In the genomic region with DNA sequence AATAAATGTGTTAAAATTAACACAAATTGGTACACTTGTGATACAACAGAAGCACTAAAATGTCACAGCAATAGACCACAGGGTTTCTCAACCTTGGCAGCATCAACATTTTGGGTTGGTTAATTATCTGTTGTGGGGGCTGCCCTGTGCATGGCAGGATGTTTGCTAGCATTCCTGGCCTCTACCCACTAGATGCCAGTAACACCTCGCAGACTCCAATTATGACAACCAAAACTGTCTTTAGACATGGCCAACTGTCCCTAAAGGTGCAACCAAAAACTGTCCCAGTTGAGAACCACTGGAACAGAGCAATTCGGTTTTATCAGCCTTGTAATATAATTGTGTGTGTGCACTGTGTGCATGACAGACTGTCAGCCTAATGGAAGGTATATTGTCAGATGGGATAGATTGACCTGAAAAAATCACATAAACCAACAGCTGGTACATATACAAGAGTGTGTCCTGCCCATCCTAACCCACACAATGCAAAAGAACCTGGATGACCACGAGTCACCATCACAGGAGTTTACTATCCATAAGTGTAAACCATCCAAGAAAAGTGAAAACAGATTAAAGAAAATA, we compare ENCODE assay signal across 27 cellular contexts. TPM values are rescaled to one million over a fixed set of nuclear protein-coding genes. Genes with fewer than 3 reads are reported as not detected.
A peak's percentile ranks its signal among the peaks of the same experiment; 100 is the strongest.
DNase-seq lines count a peak whose midpoint lies in the region; ATAC-seq, FAIRE-seq and TF ChIP-seq lines count a peak whose summit lies in the region.
"Had no signal": no experiment of that assay in that cellular context is flagged by ENCODE, and none has a peak within 500 bp of the region (broad histone marks: within the 10 kb centered on the region; RNA-seq: fewer than 3 reads in every experiment).

No MANE protein-coding gene starts in this region.

- CTCF ChIA-PET in HepG2 (lab: Yijun Ruan, JAX; ENCODE audit: low intra/inter-chr PET ratio, low total read pairs), result no interaction called here

- DNase-seq in HepG2 (ENCODE audit: low spot score), result no peak
- DNase-seq in right lobe of liver, result no peak
- DNase-seq in esophagus muscularis mucosa (ENCODE audit: extremely low spot score), result peak; percentile 19
- no peak for DNase-seq in GM12892 (ENCODE audit: insufficient read length)
- no peak for DNase-seq in lower lobe of right lung
- no peak for DNase-seq in RKO (ENCODE audit: low spot score)
- DNase-seq: ACHN; activated CD4-positive, alpha-beta T cell treated with anti-CD3 and anti-CD28 coated beads for 4 hours; activated naive CD4-positive, alpha-beta T cell treated with Interleukin-2 at 50 U/mL for 16 hours; activated T-cell treated with anti-CD3 and anti-CD28 coated beads, Interleukin-2, amount 50 U/mL, for 4 hours; colonic mucosa; head of caudate nucleus; naive thymus-derived CD8-positive, alpha-beta T cell; NCI-H1436; NCI-H524 treated with DMSO at 0.1 percent for 48 hours; pancreas; SIG-M5; stimulated activated CD4-positive, alpha-beta T cell treated with anti-CD3 and anti-CD28 coated beads, Interleukin-15, amount 100 ng/mL, for 24 hours; T-helper 1 cell; upper lobe of left lung had no signal

- TF ChIP-seq RAD21 in HepG2 (CRISPR knock-in tag; IDR thresholded peaks at IDR 0.05), result no peak

- TF ChIP-seq POLR2A in HepG2 (IDR thresholded peaks at IDR 0.05; ENCODE audit: insufficient read depth in 1 of 2, low read depth in 2 of 2, low read length in 2 of 2), result no peak
- no peak for TF ChIP-seq POLR2A in right lobe of liver (IDR thresholded peaks at IDR 0.05)
- no peak for TF ChIP-seq POLR2A in esophagus muscularis mucosa (IDR thresholded peaks at IDR 0.05; ENCODE audit: low read depth)
- TF ChIP-seq POLR2A in GM12892 (IDR thresholded peaks at IDR 0.05; ENCODE audit: low read depth, low read length), result no peak

- no peak overlapping the region for H3K27ac ChIP-seq in HepG2 (ENCODE audit: extremely low read length, insufficient read depth, low read length)
- H3K27ac ChIP-seq in right lobe of liver, result no peak overlapping the region
- no peak overlapping the region for H3K27ac ChIP-seq in OCI-LY1 (ENCODE audit: low read depth, low read length, poor library complexity, severe bottlenecking)
- no peak overlapping the region for H3K27ac ChIP-seq in esophagus muscularis mucosa (replicated peaks in 1 of 4)
- H3K27ac ChIP-seq in lower lobe of right lung, result no peak overlapping the region
- H3K27ac ChIP-seq: BLaER1, colonic mucosa, pancreas, upper lobe of left lung had no signal

- POLR2A ChIA-PET in HepG2 (lab: Yijun Ruan, JAX), result no interaction called here

- H2AFZ ChIP-seq in HepG2 (ENCODE audit: low read length) (no peak overlapping the region), OCI-LY1 (ENCODE audit: low read length) (no peak overlapping the region)

- in situ Hi-C loops in HepG2 (cut with HindIII; ENCODE audit: extremely low pct_ligation_motif_present, low pct_unique_long_range_greater_than_20kb), result no loop called here

- TF ChIP-seq CTCF in HepG2 (CRISPR knock-in tag; IDR thresholded peaks at IDR 0.05), result peak; percentile 53
- TF ChIP-seq CTCF in right lobe of liver (IDR thresholded peaks at IDR 0.05), result no peak
- peak; percentile 14; the same call in 1 of the 2 replicates for TF ChIP-seq CTCF in OCI-LY1 (IDR thresholded peaks at IDR 0.05; ENCODE audit: low read length)
- TF ChIP-seq CTCF in esophagus muscularis mucosa (IDR thresholded peaks at IDR 0.05), result no peak
- TF ChIP-seq CTCF in lower lobe of right lung (IDR thresholded peaks at IDR 0.05), result no peak

- 11% methylated on average over 2 of the region's 3 CpGs for WGBS in HepG2 (ENCODE audit: low lambda C conversion rate)
- 42% methylated on average over 3 of the region's 3 CpGs for WGBS in right lobe of liver (ENCODE audit: insufficient coverage, low coverage, low lambda C conversion rate, missing lambda C conversion rate)
- 85% methylated on average over 3 of the region's 3 CpGs for WGBS in esophagus muscularis mucosa

- no peaks in the 10 kb centered on the region for H3K36me3 ChIP-seq in HepG2 (replicated peaks in 1 of 2; ENCODE audit: control insufficient read depth in 1 of 2, insufficient read depth in 2 of 2, low read length in 2 of 2)
- H3K36me3 ChIP-seq in right lobe of liver, result no peaks in the 10 kb centered on the region
- no peaks in the 10 kb centered on the region for H3K36me3 ChIP-seq in OCI-LY1 (ENCODE audit: insufficient read depth, low read length)
- no peaks in the 10 kb centered on the region for H3K36me3 ChIP-seq in esophagus muscularis mucosa
- H3K36me3 ChIP-seq in lower lobe of right lung, result no peaks in the 10 kb centered on the region
- H3K36me3 ChIP-seq: BLaER1, colonic mucosa, pancreas, upper lobe of left lung had no signal

- H3K9me3 ChIP-seq in HepG2 (ENCODE audit: low read length), result no peaks in the 10 kb centered on the region
- H3K9me3 ChIP-seq in right lobe of liver, result no peaks in the 10 kb centered on the region
- no peaks in the 10 kb centered on the region for H3K9me3 ChIP-seq in OCI-LY1 (ENCODE audit: low read length)
- H3K9me3 ChIP-seq in esophagus muscularis mucosa, result no peaks in the 10 kb centered on the region
- H3K9me3 ChIP-seq in lower lobe of right lung, result no peaks in the 10 kb centered on the region
- H3K9me3 ChIP-seq: BLaER1, colonic mucosa, pancreas, upper lobe of left lung had no signal

- FAIRE-seq in HepG2 (lab: Jason Lieb, UNC), result no peak
- no peak for FAIRE-seq in GM12892 (lab: Jason Lieb, UNC)
- FAIRE-seq: H54, HTR-8/SVneo, pancreas had no signal

- no peaks in the 10 kb centered on the region; a peak in 2 of 5 replicates for H3K27me3 ChIP-seq in HepG2 (ENCODE audit: control insufficient read depth in 1 of 2, insufficient read depth in 2 of 2, low read length in 2 of 2)
- no peaks in the 10 kb centered on the region for H3K27me3 ChIP-seq in right lobe of liver
- H3K27me3 ChIP-seq in OCI-LY1 (ENCODE audit: insufficient read depth, low read length), result no peaks in the 10 kb centered on the region
- H3K27me3 ChIP-seq in esophagus muscularis mucosa, result peaks cover 0 to 21% (median 0%) of the 10 kb centered on the region in 4 donors
- H3K27me3 ChIP-seq in lower lobe of right lung (ENCODE audit: low read depth), result no peaks in the 10 kb centered on the region
- H3K27me3 ChIP-seq: BLaER1, colonic mucosa, upper lobe of left lung had no signal

- no peaks in the 10 kb centered on the region for H4K20me1 ChIP-seq in HepG2 (ENCODE audit: insufficient read depth, low read length)
- H4K20me1 ChIP-seq in OCI-LY1 (ENCODE audit: insufficient read depth, low read length), result no peaks in the 10 kb centered on the region
- H4K20me1 ChIP-seq: BLaER1 had no signal

- no peak for TF ChIP-seq EP300 in HepG2 (IDR thresholded peaks at IDR 0.05; ENCODE audit: low read depth in 2 of 2, low read length in 2 of 2)
- TF ChIP-seq EP300 in HepG2 (CRISPR knock-in tag; IDR thresholded peaks at IDR 0.05; ENCODE audit: borderline replicate concordance), result no peak
- no peak for TF ChIP-seq EP300 in esophagus muscularis mucosa (IDR thresholded peaks at IDR 0.05)

- H3K4me1 ChIP-seq in HepG2 (ENCODE audit: insufficient read depth, low read length), result peaks cover 8% of the 10 kb centered on the region
- no peaks in the 10 kb centered on the region for H3K4me1 ChIP-seq in right lobe of liver
- no peaks in the 10 kb centered on the region for H3K4me1 ChIP-seq in OCI-LY1 (ENCODE audit: insufficient read depth, low read length, severe bottlenecking)
- peaks cover 0 to 3% (median 0%) of the 10 kb centered on the region in 4 donors for H3K4me1 ChIP-seq in esophagus muscularis mucosa
- peaks cover 9% of the 10 kb centered on the region for H3K4me1 ChIP-seq in lower lobe of right lung
- H3K4me1 ChIP-seq: pancreas had no signal

- H3K4me2 ChIP-seq in HepG2 (ENCODE audit: low read depth, low read length) (no peak overlapping the region), OCI-LY1 (ENCODE audit: low read length) (no peak overlapping the region)
- H3K4me2 ChIP-seq: BLaER1 had no signal

- intact Hi-C loops in HepG2 (cut with micrococcal nuclease; ENCODE audit: unreplicated experiment) (no loop called here), right lobe of liver (cut with DNase I) (no loop called here), esophagus muscularis mucosa (cut with DNase I) (no loop called here), lower lobe of right lung (cut with DNase I) (no loop called here)

- no peaks in the 10 kb centered on the region for H3K9me2 ChIP-seq in OCI-LY1 (ENCODE audit: low read depth, low read length)

- H3K4me3 ChIP-seq in HepG2 (replicated peaks in 1 of 3; ENCODE audit: insufficient read depth in 1 of 3, low read depth in 2 of 3, low read length in 3 of 3) (no peak overlapping the region), right lobe of liver (no peak overlapping the region), OCI-LY1 (ENCODE audit: low read depth, low read length, poor library complexity, severe bottlenecking) (no peak overlapping the region), esophagus muscularis mucosa (no peak overlapping the region), lower lobe of right lung (no peak overlapping the region)
- H3K4me3 ChIP-seq: BLaER1, colonic mucosa, pancreas, upper lobe of left lung had no signal

- H3K79me2 ChIP-seq in HepG2 (ENCODE audit: insufficient read depth, low read length) (no peaks in the 10 kb centered on the region), OCI-LY1 (ENCODE audit: insufficient read depth, low read length) (no peaks in the 10 kb centered on the region)

- H3K9ac ChIP-seq in HepG2 (ENCODE audit: insufficient read depth, low read depth, low read length), result no peak overlapping the region
- H3K9ac ChIP-seq in OCI-LY1 (ENCODE audit: low read length), result no peak overlapping the region
- H3K9ac ChIP-seq: BLaER1 had no signal

- no peaks in the 10 kb centered on the region for H3F3A ChIP-seq in OCI-LY1 (ENCODE audit: insufficient read depth, low read length)

- no peak for ATAC-seq in HepG2
- no peak for ATAC-seq in right lobe of liver
- ATAC-seq in GM21528 (IDR thresholded peaks at IDR 0.05; ENCODE audit: low FRiP score, unreplicated experiment), result no peak
- ATAC-seq in lower lobe of right lung, result no peak
- ATAC-seq: activated T-cell treated with anti-CD3 and anti-CD28 coated beads, Interleukin-2, amount 50 U/mL, for 4 hours; naive thymus-derived CD8-positive, alpha-beta T cell; pancreas; sciatic nerve had no signal

- BruUV-seq in HepG2 (replicated peaks; lab: Mats Ljungman, UMichigan), result no TSS peak

RNA-seq across cellular contexts. Expression of gene ERG, which starts 13.5 kb away (rescaled TPM):
- total RNA-seq in HepG2 (2016; rRNA removed; fragmentation: Illumina TruSeq; extraction: Trizol) (not detected in 2 replicates), right lobe of liver (1 to 10 TPM; 3.1 to 6.4 (median 5.2) TPM), esophagus muscularis mucosa (10 to 100 TPM in 2 of 4 donors, 1 to 10 TPM in 2; 3.7 to 13.3 (median 10.6) TPM), lower lobe of right lung (38.0 TPM)
- total RNA-seq in HepG2 (2016; cell fraction: cytosol; rRNA removed; fragmentation: Illumina TruSeq; extraction: Trizol; ENCODE audit: low read depth), result not detected in 2 replicates
- not detected in 2 replicates for total RNA-seq in HepG2 (2016; cell fraction: insoluble cytoplasmic fraction; rRNA removed; fragmentation: Illumina TruSeq; extraction: Trizol)
- not detected in 2 replicates for total RNA-seq in HepG2 (2016; cell fraction: membrane; rRNA removed; fragmentation: Illumina TruSeq; extraction: Trizol)
- total RNA-seq in HepG2 (2016; cell fraction: nucleus; rRNA removed; fragmentation: Illumina TruSeq; extraction: Trizol), result not detected in 2 replicates
- polyA plus RNA-seq in HepG2 (2011; rRNA removed), result not detected in 2 replicates
- polyA plus RNA-seq in HepG2 (2011; cell fraction: cytosol; rRNA removed), result not detected in 2 replicates
- polyA plus RNA-seq in HepG2 (2011; cell fraction: nucleus; rRNA removed), result not detected in 2 replicates
- not detected in 2 replicates for polyA plus RNA-seq in HepG2 (2012)
- polyA plus RNA-seq in HepG2 (2016; cell fraction: cytosol; fragmentation: Illumina TruSeq; extraction: Trizol; ENCODE audit: low read depth), result not detected in 2 replicates
- polyA plus RNA-seq in HepG2 (2016; cell fraction: insoluble cytoplasmic fraction; fragmentation: Illumina TruSeq; extraction: Trizol; ENCODE audit: low read depth), result not detected in 2 replicates
- polyA plus RNA-seq in HepG2 (2016; cell fraction: membrane; fragmentation: Illumina TruSeq; extraction: Trizol; ENCODE audit: low read depth), result not detected in 2 replicates
- polyA plus RNA-seq in HepG2 (2016; cell fraction: nucleus; fragmentation: Illumina TruSeq; extraction: Trizol; ENCODE audit: insufficient read depth, low read depth), result not detected in 2 replicates
- polyA minus RNA-seq in HepG2 (2011; rRNA and poly(A)+ RNA removed; ENCODE audit: low replicate concordance), result not detected in 2 replicates
- polyA minus RNA-seq in HepG2 (2011; cell fraction: cytosol; rRNA and poly(A)+ RNA removed), result not detected in 2 replicates
- polyA minus RNA-seq in HepG2 (2011; cell fraction: nucleus; rRNA and poly(A)+ RNA removed), result not detected in 2 replicates
- not detected for polyA plus RNA-seq in GM12892 (2012; ENCODE audit: missing spikeins)
- total RNA-seq: activated CD8-positive, alpha-beta memory T cell treated with anti-CD3 and anti-CD28 coated beads for 36 hours; naive thymus-derived CD8-positive, alpha-beta T cell had no signal
- polyA plus RNA-seq: naive thymus-derived CD8-positive, alpha-beta T cell had no signal

Comparison
In these comparisons a context has a peak if more than half of its experiments do, and no peak if none do; other contexts are left out.
1. CTCF ChIP-seq: peak in HepG2 (single experiment) and OCI-LY1 (single experiment); none in right lobe of liver (0 of 4), esophagus muscularis mucosa (0 of 3) and lower lobe of right lung (single experiment).